ENCODE assay signal across 23 cellular contexts in genomic region chr4:1824746-1825145, GRCh38.
"Had no signal": no experiment of that assay in that cellular context is flagged by ENCODE, and none has a peak within 500 bp of the region (broad histone marks: within the 10 kb centered on the region; RNA-seq: fewer than 3 reads in every experiment).

No MANE protein-coding gene starts in this region.

- H3K4me3 ChIP-seq: K562, SJSA1, SK-N-MC had no signal

- H3K36me3 Mint-ChIP-seq: IgD-negative memory B cell had no signal

- FAIRE-seq: K562, RCC 7860 had no signal

- H3K4me1 ChIP-seq: SJSA1 had no signal

- H3K27me3 ChIP-seq: SJSA1 had no signal

- H3K27ac ChIP-seq: KMS-11, SJSA1, SK-N-MC had no signal

- H3K27me3 Mint-ChIP-seq: IgD-negative memory B cell had no signal

- H3K9ac ChIP-seq: KMS-11 had no signal

- DNase-seq: Kasumi-1, MM.1S, NCI-H1092 treated with DMSO at 0.1 percent for 48 hours, NCI-H1436, NCI-H187, NCI-H2029, NCI-H2081 treated with DMSO at 0.1 percent for 48 hours, NCI-H2171, NCI-H226, NCI-H446, NCI-H510A, NCI-H524 treated with DMSO at 0.1 percent for 48 hours, NCI-H69, NCI-H774, Right ventricle myocardium superior, SIG-M5, SW 1271 had no signal

- H3K9me3 ChIP-seq: SJSA1 had no signal

- H3K9me3 Mint-ChIP-seq: IgD-negative memory B cell had no signal

- H3K4me2 ChIP-seq: KMS-11 had no signal

- ATAC-seq: K562 had no signal

- H3K4me3 Mint-ChIP-seq: IgD-negative memory B cell had no signal
